In genomic region chr9:130445268-130445983, GRCh38 we compare ENCODE assay signal across 1 cellular context.
TF ChIP-seq lines count a peak whose summit lies in the region.

No MANE protein-coding gene starts in this region.

TF ChIP-seq in HEK293, 187 proteins besides CTCF, POLR2A, EP300 and RAD21 (continued from another document):
- peak; percentile 90; the same call in 1 of the 2 replicates for TF ChIP-seq TCF7L2 (IDR thresholded peaks at IDR 0.05; ENCODE audit: borderline replicate concordance, low read depth, low read length)
- TF ChIP-seq ZNF623 (tag by site-specific recombination; IDR thresholded peaks at IDR 0.05) = no peak
- TF ChIP-seq ZNF768 (tag by site-specific recombination; IDR thresholded peaks at IDR 0.05) = no peak
- no peak for TF ChIP-seq ZNF214 (tag by site-specific recombination; IDR thresholded peaks at IDR 0.05; ENCODE audit: borderline replicate concordance)
- TF ChIP-seq ZNF2 (tag by site-specific recombination; IDR thresholded peaks at IDR 0.05) = no peak
- TF ChIP-seq KLF1 (tag by site-specific recombination; IDR thresholded peaks at IDR 0.05) = peak; percentile 66
- TF ChIP-seq ZEB2 (tag by site-specific recombination; IDR thresholded peaks at IDR 0.05) = no peak
- TF ChIP-seq ZNF629 (tag by site-specific recombination; IDR thresholded peaks at IDR 0.05) = no peak
- no peak for TF ChIP-seq OVOL3 (tag by site-specific recombination; IDR thresholded peaks at IDR 0.05)
- no peak for TF ChIP-seq ZNF239 (tag by site-specific recombination; IDR thresholded peaks at IDR 0.05)
- peak; percentile 90 for TF ChIP-seq ZNF449 (tag by site-specific recombination; IDR thresholded peaks at IDR 0.05)
- TF ChIP-seq INSM2 (tag by site-specific recombination; IDR thresholded peaks at IDR 0.05) = no peak
- TF ChIP-seq ZNF341 (tag by site-specific recombination; IDR thresholded peaks at IDR 0.05; ENCODE audit: low read depth) = peak; percentile 84
- TF ChIP-seq, protein P1, sequence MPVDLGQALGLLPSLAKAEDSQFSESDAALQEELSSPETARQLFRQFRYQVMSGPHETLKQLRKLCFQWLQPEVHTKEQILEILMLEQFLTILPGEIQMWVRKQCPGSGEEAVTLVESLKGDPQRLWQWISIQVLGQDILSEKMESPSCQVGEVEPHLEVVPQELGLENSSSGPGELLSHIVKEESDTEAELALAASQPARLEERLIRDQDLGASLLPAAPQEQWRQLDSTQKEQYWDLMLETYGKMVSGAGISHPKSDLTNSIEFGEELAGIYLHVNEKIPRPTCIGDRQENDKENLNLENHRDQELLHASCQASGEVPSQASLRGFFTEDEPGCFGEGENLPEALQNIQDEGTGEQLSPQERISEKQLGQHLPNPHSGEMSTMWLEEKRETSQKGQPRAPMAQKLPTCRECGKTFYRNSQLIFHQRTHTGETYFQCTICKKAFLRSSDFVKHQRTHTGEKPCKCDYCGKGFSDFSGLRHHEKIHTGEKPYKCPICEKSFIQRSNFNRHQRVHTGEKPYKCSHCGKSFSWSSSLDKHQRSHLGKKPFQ (tag by site-specific recombination; IDR thresholded peaks at IDR 0.05) = no peak
- no peak for TF ChIP-seq TRIM28 (IDR thresholded peaks at IDR 0.05; ENCODE audit: borderline replicate concordance, low read length)
- TF ChIP-seq ZNF223 (tag by site-specific recombination; IDR thresholded peaks at IDR 0.05) = no peak
- TF ChIP-seq, protein P2, sequence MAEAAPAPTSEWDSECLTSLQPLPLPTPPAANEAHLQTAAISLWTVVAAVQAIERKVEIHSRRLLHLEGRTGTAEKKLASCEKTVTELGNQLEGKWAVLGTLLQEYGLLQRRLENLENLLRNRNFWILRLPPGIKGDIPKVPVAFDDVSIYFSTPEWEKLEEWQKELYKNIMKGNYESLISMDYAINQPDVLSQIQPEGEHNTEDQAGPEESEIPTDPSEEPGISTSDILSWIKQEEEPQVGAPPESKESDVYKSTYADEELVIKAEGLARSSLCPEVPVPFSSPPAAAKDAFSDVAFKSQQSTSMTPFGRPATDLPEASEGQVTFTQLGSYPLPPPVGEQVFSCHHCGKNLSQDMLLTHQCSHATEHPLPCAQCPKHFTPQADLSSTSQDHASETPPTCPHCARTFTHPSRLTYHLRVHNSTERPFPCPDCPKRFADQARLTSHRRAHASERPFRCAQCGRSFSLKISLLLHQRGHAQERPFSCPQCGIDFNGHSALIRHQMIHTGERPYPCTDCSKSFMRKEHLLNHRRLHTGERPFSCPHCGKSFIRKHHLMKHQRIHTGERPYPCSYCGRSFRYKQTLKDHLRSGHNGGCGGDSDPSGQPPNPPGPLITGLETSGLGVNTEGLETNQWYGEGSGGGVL (tag by site-specific recombination; IDR thresholded peaks at IDR 0.05) = peak; percentile 23
- no peak for TF ChIP-seq PRDM1 (tag by site-specific recombination; IDR thresholded peaks at IDR 0.05)
- peak; percentile 93 for TF ChIP-seq ZBTB8A (tag by site-specific recombination; IDR thresholded peaks at IDR 0.05)
- TF ChIP-seq SP3 (tag by site-specific recombination; IDR thresholded peaks at IDR 0.05) = peak; percentile 18; the same call in 1 of the 2 replicates
- no peak for TF ChIP-seq ZNF555 (tag by site-specific recombination; conservative IDR thresholded peaks at IDR 0.05)
- no peak for TF ChIP-seq ZNF366 (tag by site-specific recombination; conservative IDR thresholded peaks at IDR 0.05)
- TF ChIP-seq ZNF645 (tag by site-specific recombination; IDR thresholded peaks at IDR 0.05) = no peak
- peak; percentile 97 for TF ChIP-seq GLIS1 (tag by site-specific recombination; IDR thresholded peaks at IDR 0.05)
- no peak for TF ChIP-seq ZNF202 (tag by site-specific recombination; IDR thresholded peaks at IDR 0.05; ENCODE audit: borderline replicate concordance)
- TF ChIP-seq ATF2 (tag by site-specific recombination; IDR thresholded peaks at IDR 0.05; ENCODE audit: low read depth) = no peak
- no peak for TF ChIP-seq ZNF426 (tag by site-specific recombination; IDR thresholded peaks at IDR 0.05)
- TF ChIP-seq ZNF19 (tag by site-specific recombination; IDR thresholded peaks at IDR 0.05; ENCODE audit: low read depth) = no peak
- peak; percentile 26; the same call in 1 of the 2 replicates for TF ChIP-seq ZNF561 (tag by site-specific recombination; IDR thresholded peaks at IDR 0.05; ENCODE audit: borderline replicate concordance)
